Comparison of ENCODE assay signal across 9 cellular contexts in the genomic region with DNA sequence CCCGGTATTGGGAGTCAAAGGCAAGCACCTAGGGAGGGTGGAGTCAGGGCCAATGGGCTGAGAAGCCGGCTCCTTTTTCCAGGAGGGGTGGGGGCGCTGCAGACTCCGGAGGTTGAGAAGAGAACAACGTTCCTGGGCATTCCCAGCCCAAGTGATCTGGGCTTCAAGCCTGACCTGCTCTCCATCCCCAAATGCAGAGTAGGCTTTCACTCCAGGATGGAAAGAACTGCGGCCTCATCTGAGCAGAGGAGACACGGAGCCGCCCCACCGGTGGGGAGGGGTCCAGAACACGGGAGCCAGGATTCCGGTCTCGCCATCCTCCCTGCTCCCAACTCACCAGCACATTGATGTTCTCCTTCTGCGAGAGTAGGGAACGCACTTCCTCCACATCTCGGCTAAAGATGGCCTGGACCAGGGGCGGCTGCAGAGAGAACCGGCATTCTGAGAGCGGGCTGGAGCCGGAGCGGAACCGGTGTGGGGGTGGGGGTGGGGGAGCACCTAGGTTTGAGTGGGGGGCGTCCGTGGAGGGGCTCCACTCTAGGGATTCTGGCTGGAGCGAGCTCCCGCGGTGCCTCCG. TPM values are rescaled to one million over a fixed set of nuclear protein-coding genes. Genes with fewer than 3 reads are reported as not detected.
DNase-seq lines count a peak whose midpoint lies in the region; ATAC-seq and TF ChIP-seq lines count a peak whose summit lies in the region.
"Had no signal": no experiment of that assay in that cellular context is flagged by ENCODE, and none has a peak within 500 bp of the region (broad histone marks: within the 10 kb centered on the region; RNA-seq: fewer than 3 reads in every experiment).

No MANE protein-coding gene starts in this region.

- H3K4me3 Mint-ChIP-seq in T-cell (peak overlapping the region; percentile 80 to 90 (median 83)), neural progenitor cell (peak overlapping the region; percentile 98)

- H3K36me3 Mint-ChIP-seq in T-cell (peaks cover 30% of the 10 kb centered on the region), neural progenitor cell (peaks cover 24% of the 10 kb centered on the region)

- peak; percentile 6 for ATAC-seq in HG03565 (IDR thresholded peaks at IDR 0.05; ENCODE audit: unreplicated experiment)
- peak in 1 of 4 experiments; percentile 27 for ATAC-seq in T-cell (replicated peaks in 1 of 4)
- ATAC-seq in GM18519 (IDR thresholded peaks at IDR 0.05; ENCODE audit: low FRiP score, unreplicated experiment): no peak

- no peaks in the 10 kb centered on the region for H3K27me3 Mint-ChIP-seq in T-cell
- peaks cover 5% of the 10 kb centered on the region for H3K27me3 Mint-ChIP-seq in neural progenitor cell (ENCODE audit: insufficient read depth, low read depth)

- H3K27ac Mint-ChIP-seq in T-cell: peak overlapping the region; percentile 55 to 74
- peak overlapping the region; percentile 77 for H3K27ac Mint-ChIP-seq in neural progenitor cell

- H3K4me3 ChIP-seq in fibroblast of lung (replicated peaks in 1 of 4; ENCODE audit: control extremely low read depth in 1 of 4, insufficient read depth in 1 of 4, low read depth in 3 of 4, low read length in 4 of 4) (peak overlapping the region; percentile 81 to 85 (median 83)), neural progenitor cell (peak overlapping the region; percentile 100)

- CTCF ChIA-PET in T-cell (lab: Charles Lee): interaction anchor here (0.7 to 1.8 kb wide), 11 partner anchors 9 to 284 kb away, joined by 3 to 10 read pairs (median 4); a partner anchor contains a TSS

- H3K27ac ChIP-seq in fibroblast of lung (ENCODE audit: insufficient read depth, low read length) (peak overlapping the region; percentile 70), neural progenitor cell (peak overlapping the region; percentile 46)

- H4K20me1 ChIP-seq in fibroblast of lung (ENCODE audit: control insufficient read depth, extremely low read depth, insufficient read depth, low read length) (no peaks in the 10 kb centered on the region), neural progenitor cell (ENCODE audit: low read depth) (peaks cover 25% of the 10 kb centered on the region)

- no peaks in the 10 kb centered on the region for H3K9me3 ChIP-seq in fibroblast of lung (ENCODE audit: control insufficient read depth, insufficient read depth, low read depth, low read length)
- no peaks in the 10 kb centered on the region for H3K9me3 ChIP-seq in neural progenitor cell (ENCODE audit: low read depth)

- H3K36me3 ChIP-seq in fibroblast of lung (ENCODE audit: control insufficient read depth, insufficient read depth, low read length): peaks cover 25% of the 10 kb centered on the region
- H3K36me3 ChIP-seq in neural progenitor cell: no peaks in the 10 kb centered on the region

- DNase-seq in activated CD4-positive, alpha-beta T cell treated with anti-CD3 and anti-CD28 coated beads, Interleukin-2, amount 50 U/mL, for 48 hours: peak; percentile 21 to 35
- DNase-seq in activated CD4-positive, alpha-beta T cell treated with anti-CD3 and anti-CD28 coated beads, Interleukin-2, amount 50 U/mL, for 4 hours: no peak
- DNase-seq in T-cell: no peak
- peak in 1 of 2 donors; percentile 46 for DNase-seq in fibroblast of lung (ENCODE audit: low read depth in 2 of 2)
- peak; percentile 78 for DNase-seq in neural progenitor cell (ENCODE audit: low spot score)
- DNase-seq in Ammon's horn (ENCODE audit: low spot score): no peak

- H2AFZ ChIP-seq in fibroblast of lung (ENCODE audit: low read length) (no peak overlapping the region), neural progenitor cell (replicated peaks) (peak overlapping the region; percentile 92)

- H3K4me1 ChIP-seq in fibroblast of lung (ENCODE audit: control insufficient read depth, extremely low read depth, insufficient read depth, low read length) (peaks cover 15% of the 10 kb centered on the region), neural progenitor cell (peaks cover 17% of the 10 kb centered on the region)

- H3K27me3 ChIP-seq in fibroblast of lung (ENCODE audit: control insufficient read depth, insufficient read depth, low read length) (no peaks in the 10 kb centered on the region), neural progenitor cell (no peaks in the 10 kb centered on the region)

- peaks cover 34% of the 10 kb centered on the region for H3K79me2 ChIP-seq in fibroblast of lung (ENCODE audit: control insufficient read depth, insufficient read depth, low read length)
- peaks cover 30% of the 10 kb centered on the region for H3K79me2 ChIP-seq in neural progenitor cell (ENCODE audit: low read depth)

- H3K9me3 Mint-ChIP-seq in T-cell: no peaks in the 10 kb centered on the region
- H3K9me3 Mint-ChIP-seq in neural progenitor cell: no peaks in the 10 kb centered on the region

- TF ChIP-seq CTCF in fibroblast of lung (conservative IDR thresholded peaks at IDR 0.05 in 1 of 2, IDR thresholded peaks at IDR 0.05 in 1 of 2; ENCODE audit: low read depth in 1 of 2, low read length in 2 of 2) (no peak), neural progenitor cell (IDR thresholded peaks at IDR 0.05) (peak; percentile 31)

- H3K9ac ChIP-seq in fibroblast of lung (ENCODE audit: insufficient read depth, low read length): peak overlapping the region; percentile 81
- H3K9ac ChIP-seq in neural progenitor cell: peak overlapping the region; percentile 95

- H3K4me2 ChIP-seq in fibroblast of lung (ENCODE audit: extremely low read depth, insufficient read depth, low read length) (peak overlapping the region; percentile 92), neural progenitor cell (peak overlapping the region; percentile 100)

- peaks cover 20 to 25% (median 24%) of the 10 kb centered on the region in 3 donors for H3K4me1 Mint-ChIP-seq in T-cell
- H3K4me1 Mint-ChIP-seq in neural progenitor cell: peaks cover 18% of the 10 kb centered on the region

- H3F3A ChIP-seq in neural progenitor cell (ENCODE audit: low read depth): peaks cover 22% of the 10 kb centered on the region

- POLR2A ChIA-PET in T-cell (lab: Charles Lee): interaction anchor here (0.6 to 1.1 kb wide), 3 partner anchors 9 to 114 kb away, joined by 3 read pairs; a partner anchor contains a TSS

RNA-seq across cellular contexts. Expression of a gene that starts 0.6 kb away (rescaled TPM):
- total RNA-seq in T-cell (10 to 100 TPM; 35.8 to 51.0 (median 43.1) TPM), fibroblast of lung (9.0 and 14.9 TPM in 2 replicates), neural progenitor cell (ENCODE audit: low replicate concordance) (9.1 and 18.1 TPM in 2 replicates)
- 12.2 and 15.8 TPM in 2 replicates for polyA plus RNA-seq in fibroblast of lung
- polyA plus RNA-seq in fibroblast of lung (2012): 20.8 and 22.2 TPM in 2 replicates
- polyA minus RNA-seq in fibroblast of lung (ENCODE audit: low replicate concordance): 99.7 and 108 TPM in 2 replicates

RNA-seq across cellular contexts. Expression of a gene that starts 9.2 kb away (rescaled TPM):
- 10 to 100 TPM; 29.9 to 38.4 (median 31.9) TPM for total RNA-seq in T-cell
- total RNA-seq in fibroblast of lung: 6.4 and 9.1 TPM in 2 replicates
- polyA plus RNA-seq in fibroblast of lung: 14.2 and 16.2 TPM in 2 replicates
- polyA plus RNA-seq in fibroblast of lung (2012): 5.9 and 8.4 TPM in 2 replicates
- polyA minus RNA-seq in fibroblast of lung (ENCODE audit: low replicate concordance): 5.3 and 5.6 TPM in 2 replicates
- total RNA-seq in neural progenitor cell (ENCODE audit: low replicate concordance): 32.1 and 41.8 TPM in 2 replicates

RNA-seq across cellular contexts. Expression of a gene that starts 27.7 kb away (rescaled TPM):
- 1 to 10 TPM in 1 of 5 donors, under 1 TPM in 2, not detected in 2; 0.57 to 1.4 (median 0.58) TPM for total RNA-seq in T-cell
- total RNA-seq in fibroblast of lung: not detected in 2 replicates
- polyA plus RNA-seq in fibroblast of lung: not detected in 2 replicates
- not detected in 2 replicates for polyA plus RNA-seq in fibroblast of lung (2012)
- polyA minus RNA-seq in fibroblast of lung (ENCODE audit: low replicate concordance): not detected in 2 replicates
- 0.54 and 1.5 TPM in 2 replicates for total RNA-seq in neural progenitor cell (ENCODE audit: low replicate concordance)
- total RNA-seq: pulmonary artery endothelial cell had no signal

RNA-seq across cellular contexts. Expression of a gene that starts 33.4 kb away (rescaled TPM):
- total RNA-seq in T-cell: 10 to 100 TPM; 11.8 to 19.1 (median 14.0) TPM
- total RNA-seq in fibroblast of lung: 25.9 and 29.2 TPM in 2 replicates
- polyA plus RNA-seq in fibroblast of lung: 39.7 and 65.5 TPM in 2 replicates
- polyA plus RNA-seq in fibroblast of lung (2012): 36.4 and 49.3 TPM in 2 replicates
- polyA minus RNA-seq in fibroblast of lung (ENCODE audit: low replicate concordance): 25.1 and 42.7 TPM in 2 replicates
- 27.9 and 40.9 TPM in 2 replicates for total RNA-seq in neural progenitor cell (ENCODE audit: low replicate concordance)

RNA-seq across cellular contexts. Expression of a gene that starts 35.9 kb away (rescaled TPM):
- 10 to 100 TPM; 26.3 to 43.1 (median 39.4) TPM for total RNA-seq in T-cell
- total RNA-seq in fibroblast of lung: 120 and 199 TPM in 2 replicates
- polyA plus RNA-seq in fibroblast of lung: 88.4 and 99.7 TPM in 2 replicates
- polyA plus RNA-seq in fibroblast of lung (2012): 55.4 and 62.2 TPM in 2 replicates
- 494 and 557 TPM in 2 replicates for polyA minus RNA-seq in fibroblast of lung (ENCODE audit: low replicate concordance)
- total RNA-seq in neural progenitor cell (ENCODE audit: low replicate concordance): 52.1 and 68.9 TPM in 2 replicates

Comparison
In these comparisons a context has a peak if more than half of its experiments do, and no peak if none do; other contexts are left out.
1. DNase-seq: peak in activated CD4-positive, alpha-beta T cell treated with anti-CD3 and anti-CD28 coated beads, Interleukin-2, amount 50 U/mL, for 48 hours (2 of 2) and neural progenitor cell (single experiment); none in activated CD4-positive, alpha-beta T cell treated with anti-CD3 and anti-CD28 coated beads, Interleukin-2, amount 50 U/mL, for 4 hours (0 of 2), T-cell (0 of 34) and Ammon's horn (single experiment).